In genomic region chr15:43998607-43999006, GRCh38 we compare ENCODE assay signal across 14 cellular contexts.
DNase-seq lines count a peak whose midpoint lies in the region; ATAC-seq and TF ChIP-seq lines count a peak whose summit lies in the region.
"Had no signal": no experiment of that assay in that cellular context is flagged by ENCODE, and none has a peak within 500 bp of the region (broad histone marks: within the 10 kb centered on the region; RNA-seq: fewer than 3 reads in every experiment).

No MANE protein-coding gene starts in this region.

- H3K4me2 ChIP-seq in fibroblast of lung (ENCODE audit: extremely low read depth, insufficient read depth, low read length) = no peak overlapping the region
- H3K4me2 ChIP-seq: KMS-11 had no signal

- WGBS in right lobe of liver (ENCODE audit: insufficient coverage, low coverage, low lambda C conversion rate, missing lambda C conversion rate) = 46% methylated on average over 4 of the region's 4 CpGs

- peak overlapping the region; percentile 10 for H2AFZ ChIP-seq in fibroblast of lung (ENCODE audit: low read length)

- peak; percentile 14 for DNase-seq in DMS53 (lab: John Stamatoyannopoulos, UW)
- no peak for DNase-seq in DMS53 treated with DMSO at 0.1 percent for 48 hours (lab: John Stamatoyannopoulos, UW; ENCODE audit: unreplicated experiment)
- DNase-seq in fibroblast of lung (ENCODE audit: low read depth in 2 of 2) = peak; percentile 70 to 78
- DNase-seq in right lobe of liver = no peak
- DNase-seq in upper lobe of right lung = no peak
- no peak for DNase-seq in MV-4-11 (lab: John Stamatoyannopoulos, UW)
- DNase-seq: activated CD4-positive, alpha-beta T cell treated with anti-CD3 and anti-CD28 coated beads, Interleukin-2, amount 50 U/mL, for 48 hours; activated naive CD8-positive, alpha-beta T cell treated with anti-CD3 and anti-CD28 coated beads, Interleukin-2, amount 10 ng/mL, durations not matched to agents 7 days and 5 days; NCI-H446 treated with DMSO at 0.1 percent for 48 hours; stimulated activated naive CD8-positive, alpha-beta T cell treated with anti-CD3 and anti-CD28 coated beads, Interleukin-15, amount 100 ng/mL, for 72 hours had no signal

- H3K4me3 ChIP-seq in fibroblast of lung (replicated peaks in 1 of 4; ENCODE audit: control extremely low read depth in 1 of 4, insufficient read depth in 1 of 4, low read depth in 3 of 4, low read length in 4 of 4) (no peak overlapping the region), right lobe of liver (no peak overlapping the region), upper lobe of right lung (no peak overlapping the region)

- H4K20me1 ChIP-seq in fibroblast of lung (ENCODE audit: control insufficient read depth, extremely low read depth, insufficient read depth, low read length) = no peaks in the 10 kb centered on the region

- no peak overlapping the region for H3K9ac ChIP-seq in fibroblast of lung (ENCODE audit: insufficient read depth, low read length)
- H3K9ac ChIP-seq: KMS-11 had no signal

- H3K27ac ChIP-seq in fibroblast of lung (ENCODE audit: insufficient read depth, low read length) (no peak overlapping the region), right lobe of liver (no peak overlapping the region), upper lobe of right lung (no peak overlapping the region)
- H3K27ac ChIP-seq: 22Rv1, KMS-11 had no signal

- H3K36me3 ChIP-seq in fibroblast of lung (ENCODE audit: control insufficient read depth, insufficient read depth, low read length) (no peaks in the 10 kb centered on the region), right lobe of liver (no peaks in the 10 kb centered on the region), upper lobe of right lung (no peaks in the 10 kb centered on the region)

- H3K4me1 ChIP-seq in fibroblast of lung (ENCODE audit: control insufficient read depth, extremely low read depth, insufficient read depth, low read length) (peaks cover 3% of the 10 kb centered on the region), right lobe of liver (no peaks in the 10 kb centered on the region), upper lobe of right lung (peaks cover 10% of the 10 kb centered on the region)

- intact Hi-C loops in right lobe of liver (cut with DNase I) = no loop called here
- intact Hi-C loops in upper lobe of right lung (cut with DNase I) = no loop called here

- H3K27me3 ChIP-seq in fibroblast of lung (ENCODE audit: control insufficient read depth, insufficient read depth, low read length) (no peaks in the 10 kb centered on the region), right lobe of liver (no peaks in the 10 kb centered on the region), upper lobe of right lung (no peaks in the 10 kb centered on the region)

- no peak for TF ChIP-seq POLR2A in right lobe of liver (IDR thresholded peaks at IDR 0.05)

- ATAC-seq in right lobe of liver (peak; percentile 21 to 59 (median 33)), upper lobe of right lung (peak; percentile 38), GM18858 (IDR thresholded peaks at IDR 0.05; ENCODE audit: unreplicated experiment) (no peak), HG03280 (IDR thresholded peaks at IDR 0.05; ENCODE audit: unreplicated experiment) (no peak)
- ATAC-seq: stimulated activated naive CD8-positive, alpha-beta T cell treated with anti-CD3 and anti-CD28 coated beads, Interleukin-15, amount 100 ng/mL, for 72 hours had no signal

- H3K79me2 ChIP-seq in fibroblast of lung (ENCODE audit: control insufficient read depth, insufficient read depth, low read length) = no peaks in the 10 kb centered on the region

- TF ChIP-seq CTCF in fibroblast of lung (conservative IDR thresholded peaks at IDR 0.05 in 1 of 2, IDR thresholded peaks at IDR 0.05 in 1 of 2; ENCODE audit: low read depth in 1 of 2, low read length in 2 of 2) = no peak
- TF ChIP-seq CTCF in right lobe of liver (IDR thresholded peaks at IDR 0.05) = no peak
- no peak for TF ChIP-seq CTCF in upper lobe of right lung (IDR thresholded peaks at IDR 0.05)

- H3K9me3 ChIP-seq in fibroblast of lung (ENCODE audit: control insufficient read depth, insufficient read depth, low read depth, low read length) (no peaks in the 10 kb centered on the region), right lobe of liver (no peaks in the 10 kb centered on the region), upper lobe of right lung (no peaks in the 10 kb centered on the region)

Comparison
In these comparisons a context has a peak if more than half of its experiments do, and no peak if none do; other contexts are left out.
1. DNase-seq: peak in DMS53 (single experiment) and fibroblast of lung (2 of 2); none in DMS53 treated with DMSO at 0.1 percent for 48 hours (single experiment), right lobe of liver (0 of 3), upper lobe of right lung (single experiment) and MV-4-11 (single experiment).
2. ATAC-seq: peak in right lobe of liver (4 of 4) and upper lobe of right lung (single experiment); none in GM18858 (single experiment) and HG03280 (single experiment).